ENCODE assay signal across 1 cellular context in genomic region chr12:84492381-84492883, GRCh38.
TF ChIP-seq lines count a peak whose summit lies in the region.

No MANE protein-coding gene starts in this region.

TF ChIP-seq in GM23338, 12 proteins besides CTCF, POLR2A, EP300 and RAD21 (continued from another document):
- no peak for TF ChIP-seq ZNF462 (CRISPR knock-in tag; IDR thresholded peaks at IDR 0.05)
- no peak for TF ChIP-seq REST (IDR thresholded peaks at IDR 0.05; ENCODE audit: unreplicated experiment)
TF ChIP-seq in GM23338: peak in this region for 0.
